11 cellular contexts compared by ENCODE assay signal in genomic region chr11:1854132-1854948, GRCh38. TPM values are rescaled to one million over a fixed set of nuclear protein-coding genes. Genes with fewer than 3 reads are reported as not detected.
A peak's percentile ranks its signal among the peaks of the same experiment; 100 is the strongest.
DNase-seq lines count a peak whose midpoint lies in the region; ATAC-seq and TF ChIP-seq lines count a peak whose summit lies in the region.
"Had no signal": no experiment of that assay in that cellular context is flagged by ENCODE, and none has a peak within 500 bp of the region (broad histone marks: within the 10 kb centered on the region; RNA-seq: fewer than 3 reads in every experiment).

No MANE protein-coding gene starts in this region.

- H2AFZ ChIP-seq in mesenchymal stem cell (ENCODE audit: low read depth, low read length), result no peak overlapping the region

- H3K9me3 ChIP-seq in transverse colon (no peaks in the 10 kb centered on the region), mesenchymal stem cell (ENCODE audit: control insufficient read depth, low read length) (no peaks in the 10 kb centered on the region)

- no peak for TF ChIP-seq EP300 in transverse colon (IDR thresholded peaks at IDR 0.05; ENCODE audit: low read depth)

- no peak overlapping the region for H3K18ac ChIP-seq in mesenchymal stem cell (ENCODE audit: low read depth in 1 of 2, low read length in 2 of 2)

- H2BK15ac ChIP-seq in mesenchymal stem cell (ENCODE audit: low read depth, poor library complexity, severe bottlenecking), result no peak overlapping the region

- peak overlapping the region; percentile 95 for H3K4me3 Mint-ChIP-seq in activated T-cell treated with anti-CD3 and anti-CD28 coated beads, Interleukin-2, amount 50 U/mL, for 4 hours
- H3K4me3 Mint-ChIP-seq in activated T-helper 1 cell treated with anti-CD3 and anti-CD28 coated beads, Interleukin-12 subunit alpha, Interleukin-12 subunit beta, Interleukin-2, Interleukin-4 antibody, amounts not matched to agents 30 ng/mL and 10 ng/mL and 1 ng/mL, durations not matched to agents 14 hours and 24 hours and 36 hours, result peak overlapping the region; percentile 98
- H3K4me3 Mint-ChIP-seq: nephron progenitor cell had no signal

- H2BK12ac ChIP-seq in mesenchymal stem cell (ENCODE audit: low read length in 2 of 2), result no peak overlapping the region

- H4K91ac ChIP-seq in mesenchymal stem cell (ENCODE audit: low read length), result no peak overlapping the region

- H3K27ac ChIP-seq in transverse colon (peak overlapping the region; percentile 51 to 75 (median 68)), mesenchymal stem cell (ENCODE audit: low read length, poor library complexity, severe bottlenecking) (no peak overlapping the region)
- H3K27ac ChIP-seq: epithelial cell of prostate had no signal

- H3K36me3 Mint-ChIP-seq in activated T-cell treated with anti-CD3 and anti-CD28 coated beads, Interleukin-2, amount 50 U/mL, for 4 hours (ENCODE audit: insufficient read depth), result no peaks in the 10 kb centered on the region
- H3K36me3 Mint-ChIP-seq in activated T-helper 1 cell treated with anti-CD3 and anti-CD28 coated beads, Interleukin-12 subunit alpha, Interleukin-12 subunit beta, Interleukin-2, Interleukin-4 antibody, amounts not matched to agents 30 ng/mL and 10 ng/mL and 1 ng/mL, durations not matched to agents 14 hours and 24 hours and 36 hours (ENCODE audit: low read depth), result peaks cover 7% of the 10 kb centered on the region

- in situ Hi-C loops in transverse colon (cut with MboI; ENCODE audit: low pct_ligation_motif_present in 1 of 4, low pct_unique_long_range_greater_than_20kb in 1 of 4, low sequenced_read_pairs in 3 of 4), result no loop called here

- H3K4me3 ChIP-seq in transverse colon (peak overlapping the region in 2 of 4 donors; percentile 25 to 50), mesenchymal stem cell (ENCODE audit: insufficient read depth in 1 of 2, low read depth in 1 of 2, low read length in 2 of 2) (peak overlapping the region in 1 of 2 experiments; percentile 10)

- no peak overlapping the region for H2AK5ac ChIP-seq in mesenchymal stem cell (ENCODE audit: low read length, severe bottlenecking)

- H3K14ac ChIP-seq in mesenchymal stem cell (ENCODE audit: low read length in 2 of 2), result no peak overlapping the region

- peak; percentile 8 to 10 for ATAC-seq in activated T-cell treated with anti-CD3 and anti-CD28 coated beads, Interleukin-2, amount 50 U/mL, for 4 hours
- peak; percentile 14 for ATAC-seq in HG02938 (IDR thresholded peaks at IDR 0.05; ENCODE audit: unreplicated experiment)

- no peak overlapping the region for H2BK120ac ChIP-seq in mesenchymal stem cell (ENCODE audit: low read depth, low read length)

- TF ChIP-seq CTCF in transverse colon (IDR thresholded peaks at IDR 0.05), result no peak

- no peak for DNase-seq in activated T-cell treated with anti-CD3 and anti-CD28 coated beads, Interleukin-2, amount 50 U/mL, for 4 hours
- no peak for DNase-seq in activated T-cell treated with anti-CD3 and anti-CD28 coated beads, Interleukin-2, amount 50 U/mL, for 1 hour
- DNase-seq in activated T-helper 1 cell treated with anti-CD3 and anti-CD28 coated beads, Interleukin-12 subunit alpha, Interleukin-12 subunit beta, Interleukin-2, Interleukin-4 antibody, amounts not matched to agents 30 ng/mL and 10 ng/mL and 1 ng/mL, durations not matched to agents 14 hours and 24 hours and 36 hours (ENCODE audit: low spot score), result no peak
- no peak for DNase-seq in transverse colon
- no peak for DNase-seq in mesenchymal stem cell
- DNase-seq in GOT3 (lab: John Stamatoyannopoulos, UW), result no peak
- DNase-seq in COR-L47 (lab: John Stamatoyannopoulos, UW), result no peak
- DNase-seq: IMR-90, nephron progenitor cell had no signal

- no peak overlapping the region for H3K4me2 ChIP-seq in mesenchymal stem cell (ENCODE audit: low read length, poor library complexity, severe bottlenecking)

- no peak overlapping the region for H3K4ac ChIP-seq in mesenchymal stem cell (ENCODE audit: low read depth in 1 of 2, low read length in 2 of 2)

- no peaks in the 10 kb centered on the region for H3K79me1 ChIP-seq in mesenchymal stem cell (replicated peaks; ENCODE audit: low read length, poor library complexity, severe bottlenecking)

- H3K9me3 Mint-ChIP-seq in activated T-cell treated with anti-CD3 and anti-CD28 coated beads, Interleukin-2, amount 50 U/mL, for 4 hours, result no peaks in the 10 kb centered on the region
- no peaks in the 10 kb centered on the region for H3K9me3 Mint-ChIP-seq in activated T-helper 1 cell treated with anti-CD3 and anti-CD28 coated beads, Interleukin-12 subunit alpha, Interleukin-12 subunit beta, Interleukin-2, Interleukin-4 antibody, amounts not matched to agents 30 ng/mL and 10 ng/mL and 1 ng/mL, durations not matched to agents 14 hours and 24 hours and 36 hours

- no peak overlapping the region for H2BK5ac ChIP-seq in mesenchymal stem cell (ENCODE audit: low read depth, low read length, poor library complexity, severe bottlenecking)

- no peak overlapping the region for H3K9ac ChIP-seq in mesenchymal stem cell (ENCODE audit: low read length)

- peaks cover 0 to 13% (median 5%) of the 10 kb centered on the region in 4 donors for H3K4me1 ChIP-seq in transverse colon
- H3K4me1 ChIP-seq in mesenchymal stem cell (ENCODE audit: control insufficient read depth, insufficient read depth, low read depth, low read length), result peaks cover 16% of the 10 kb centered on the region

- H3K23ac ChIP-seq in mesenchymal stem cell (ENCODE audit: low read length in 2 of 2), result no peak overlapping the region

- no peaks in the 10 kb centered on the region for H3K27me3 Mint-ChIP-seq in activated T-cell treated with anti-CD3 and anti-CD28 coated beads, Interleukin-2, amount 50 U/mL, for 4 hours (ENCODE audit: low read depth)
- H3K27me3 Mint-ChIP-seq in activated T-helper 1 cell treated with anti-CD3 and anti-CD28 coated beads, Interleukin-12 subunit alpha, Interleukin-12 subunit beta, Interleukin-2, Interleukin-4 antibody, amounts not matched to agents 30 ng/mL and 10 ng/mL and 1 ng/mL, durations not matched to agents 14 hours and 24 hours and 36 hours (ENCODE audit: insufficient read depth), result no peaks in the 10 kb centered on the region

- no peak for TF ChIP-seq POLR2A in transverse colon (IDR thresholded peaks at IDR 0.05)

- peaks cover 77% of the 10 kb centered on the region for H3K4me1 Mint-ChIP-seq in activated T-cell treated with anti-CD3 and anti-CD28 coated beads, Interleukin-2, amount 50 U/mL, for 4 hours (ENCODE audit: low read depth)
- H3K4me1 Mint-ChIP-seq in activated T-helper 1 cell treated with anti-CD3 and anti-CD28 coated beads, Interleukin-12 subunit alpha, Interleukin-12 subunit beta, Interleukin-2, Interleukin-4 antibody, amounts not matched to agents 30 ng/mL and 10 ng/mL and 1 ng/mL, durations not matched to agents 14 hours and 24 hours and 36 hours (ENCODE audit: low read depth), result peaks cover 46% of the 10 kb centered on the region

- H3K36me3 ChIP-seq in transverse colon (no peaks in the 10 kb centered on the region), mesenchymal stem cell (ENCODE audit: control insufficient read depth in 1 of 2, insufficient read depth in 2 of 2, low read depth in 1 of 2, low read length in 2 of 2) (no peaks in the 10 kb centered on the region)

- WGBS in transverse colon (ENCODE audit: low coverage in 1 of 2), 2 donors, result 73% methylated on average over 22 of the region's 27 CpGs; no CpG with 5 or more reads in 1 of the 2 donors
- WGBS in mesenchymal stem cell, result 88% methylated on average over 26 of the region's 27 CpGs

- H4K8ac ChIP-seq in mesenchymal stem cell (ENCODE audit: low read length), result no peak overlapping the region

- H3K27ac Mint-ChIP-seq in activated T-helper 1 cell treated with anti-CD3 and anti-CD28 coated beads, Interleukin-12 subunit alpha, Interleukin-12 subunit beta, Interleukin-2, Interleukin-4 antibody, amounts not matched to agents 30 ng/mL and 10 ng/mL and 1 ng/mL, durations not matched to agents 14 hours and 24 hours and 36 hours, result peak overlapping the region; percentile 99
- H3K27ac Mint-ChIP-seq: nephron progenitor cell had no signal

- intact Hi-C loops in activated T-helper 1 cell treated with anti-CD3 and anti-CD28 coated beads, Interleukin-12 subunit alpha, Interleukin-12 subunit beta, Interleukin-2, Interleukin-4 antibody, amounts not matched to agents 30 ng/mL and 10 ng/mL and 1 ng/mL, durations not matched to agents 14 hours and 24 hours and 36 hours (cut with micrococcal nuclease), result loop anchor here (2.0 to 10.0 kb wide), 6 partner anchors 16 to 1140 kb away; partner anchors contain the start of genes CD81, NAP1L4 and TSSC4
- intact Hi-C loops in transverse colon (cut with DNase I; ENCODE audit: low total_unique reads), result no loop called here

- no peaks in the 10 kb centered on the region for H3K27me3 ChIP-seq in transverse colon
- H3K27me3 ChIP-seq in mesenchymal stem cell (ENCODE audit: control insufficient read depth in 1 of 2, insufficient read depth in 1 of 2, low read length in 2 of 2), result peaks cover 0 to 21% of the 10 kb centered on the region in 2 experiments

RNA-seq across cellular contexts. Expression of gene LSP1, which starts 1.5 kb away (rescaled TPM):
- 10 to 100 TPM; 34.6 to 71.7 (median 60.6) TPM for total RNA-seq in activated T-cell treated with anti-CD3 and anti-CD28 coated beads, Interleukin-2, amount 50 U/mL, for 4 hours
- 257 and 262 TPM in 2 replicates for total RNA-seq in activated T-helper 1 cell treated with anti-CD3 and anti-CD28 coated beads, Interleukin-12 subunit alpha, Interleukin-12 subunit beta, Interleukin-2, Interleukin-4 antibody, amounts not matched to agents 30 ng/mL and 10 ng/mL and 1 ng/mL, durations not matched to agents 14 hours and 24 hours and 36 hours
- total RNA-seq in transverse colon, result 10 to 100 TPM; 12.3 to 69.6 (median 23.2) TPM
- 1.3 TPM for polyA plus RNA-seq in mesenchymal stem cell (2013, experiment 1 of 2)
- 1.3 TPM for polyA plus RNA-seq in mesenchymal stem cell (2013, experiment 2 of 2)
- total RNA-seq: IMR-90 had no signal
- polyA plus RNA-seq: IMR-90 had no signal

RNA-seq across cellular contexts. Expression of gene TNNI2, which starts 15.6 kb away (rescaled TPM):
- not detected for total RNA-seq in activated T-cell treated with anti-CD3 and anti-CD28 coated beads, Interleukin-2, amount 50 U/mL, for 4 hours
- total RNA-seq in activated T-helper 1 cell treated with anti-CD3 and anti-CD28 coated beads, Interleukin-12 subunit alpha, Interleukin-12 subunit beta, Interleukin-2, Interleukin-4 antibody, amounts not matched to agents 30 ng/mL and 10 ng/mL and 1 ng/mL, durations not matched to agents 14 hours and 24 hours and 36 hours, result not detected in 2 replicates
- total RNA-seq in transverse colon, result 10 to 100 TPM in 1 of 4 donors, 1 to 10 TPM in 1, not detected in 2; 3.5 to 35.9 TPM
- not detected for polyA plus RNA-seq in mesenchymal stem cell (2013, experiment 1 of 2)
- 0.07 TPM for polyA plus RNA-seq in mesenchymal stem cell (2013, experiment 2 of 2)
- total RNA-seq: IMR-90 had no signal
- polyA plus RNA-seq: IMR-90 had no signal

RNA-seq across cellular contexts. Expression of gene SYT8, which starts 19.6 kb away (rescaled TPM):
- not detected for total RNA-seq in activated T-cell treated with anti-CD3 and anti-CD28 coated beads, Interleukin-2, amount 50 U/mL, for 4 hours
- total RNA-seq in activated T-helper 1 cell treated with anti-CD3 and anti-CD28 coated beads, Interleukin-12 subunit alpha, Interleukin-12 subunit beta, Interleukin-2, Interleukin-4 antibody, amounts not matched to agents 30 ng/mL and 10 ng/mL and 1 ng/mL, durations not matched to agents 14 hours and 24 hours and 36 hours, result not detected in 2 replicates
- 1 to 10 TPM in 2 of 4 donors, not detected in 2; 1.4 to 4.1 TPM for total RNA-seq in transverse colon
- polyA plus RNA-seq in mesenchymal stem cell (2013, experiment 1 of 2), result not detected
- polyA plus RNA-seq in mesenchymal stem cell (2013, experiment 2 of 2), result not detected
- total RNA-seq: IMR-90 had no signal
- polyA plus RNA-seq: IMR-90 had no signal

RNA-seq across cellular contexts. Expression of gene PRR33, which starts 37.4 kb away (rescaled TPM):
- under 1 TPM in 2 of 3 donors, not detected in 1; 0.08 to 0.20 TPM for total RNA-seq in activated T-cell treated with anti-CD3 and anti-CD28 coated beads, Interleukin-2, amount 50 U/mL, for 4 hours
- total RNA-seq in activated T-helper 1 cell treated with anti-CD3 and anti-CD28 coated beads, Interleukin-12 subunit alpha, Interleukin-12 subunit beta, Interleukin-2, Interleukin-4 antibody, amounts not matched to agents 30 ng/mL and 10 ng/mL and 1 ng/mL, durations not matched to agents 14 hours and 24 hours and 36 hours, result 0.05 TPM in 1 of 2 replicates, not detected in the other
- total RNA-seq in transverse colon, result not detected
- not detected for polyA plus RNA-seq in mesenchymal stem cell (2013, experiment 1 of 2)
- not detected for polyA plus RNA-seq in mesenchymal stem cell (2013, experiment 2 of 2)
- total RNA-seq: IMR-90 had no signal
- polyA plus RNA-seq: IMR-90 had no signal
